20 cellular contexts compared by ENCODE assay signal in genomic region chr1:49686107-49686506, GRCh38.
DNase-seq lines count a peak whose midpoint lies in the region; ATAC-seq and TF ChIP-seq lines count a peak whose summit lies in the region.
"Had no signal": no experiment of that assay in that cellular context is flagged by ENCODE, and none has a peak within 500 bp of the region (broad histone marks: within the 10 kb centered on the region; RNA-seq: fewer than 3 reads in every experiment).

No MANE protein-coding gene starts in this region.

- H3K27me3 ChIP-seq in BE2C (no peaks in the 10 kb centered on the region), mesendoderm (ENCODE audit: insufficient read depth, low read length, poor library complexity) (no peaks in the 10 kb centered on the region), esophagus squamous epithelium (no peaks in the 10 kb centered on the region)

- H3K4ac ChIP-seq in mesendoderm (ENCODE audit: low read depth, low read length) = no peak overlapping the region

- no peaks in the 10 kb centered on the region for H3K79me1 ChIP-seq in mesendoderm (ENCODE audit: low read length)

- no peak overlapping the region for H3K4me2 ChIP-seq in mesendoderm (ENCODE audit: low read length)
- H3K4me2 ChIP-seq: PC-9 had no signal

- no peak overlapping the region for H3K18ac ChIP-seq in mesendoderm (ENCODE audit: low read length)

- no peak overlapping the region for H2BK15ac ChIP-seq in mesendoderm (replicated peaks; ENCODE audit: low read depth)

- no CpG with 5 or more reads among the region's 3 CpGs for WGBS in mesendoderm (ENCODE audit: extremely low coverage, insufficient coverage, low lambda C conversion rate)
- WGBS in esophagus squamous epithelium, 2 donors = 33 to 61% methylated on average over 3 of the region's 3 CpGs

- H3K9me3 ChIP-seq in BE2C (no peaks in the 10 kb centered on the region), esophagus squamous epithelium (no peaks in the 10 kb centered on the region)
- H3K9me3 ChIP-seq: HAP-1 had no signal

- H2BK120ac ChIP-seq in mesendoderm (ENCODE audit: low read depth, low read length) = no peak overlapping the region

- DNase-seq in NCI-H1417 (lab: John Stamatoyannopoulos, UW) (peak in 2 of 3 experiments; percentile 11 to 49), NCI-H1417 treated with DMSO at 0.1 percent for 48 hours (lab: John Stamatoyannopoulos, UW) (no peak), BE2C (peak; percentile 78), NCI-H69 (lab: John Stamatoyannopoulos, UW) (peak; percentile 71), mesendoderm (peak; percentile 0), esophagus squamous epithelium (lab: John Stamatoyannopoulos, UW) (no peak)
- DNase-seq: 8988T, DMS 273 treated with DMSO at 0.1 percent for 48 hours, GF-D8, GM23248, Karpas-422, MM.1S, NCI-H1092 treated with DMSO at 0.1 percent for 48 hours, NCI-H187, NCI-H510A, PC-9 had no signal

- H3K79me2 ChIP-seq in mesendoderm (ENCODE audit: control insufficient read depth, insufficient read depth, low read length) = no peaks in the 10 kb centered on the region

- TF ChIP-seq POLR2A in esophagus squamous epithelium (IDR thresholded peaks at IDR 0.05) = no peak

- H3K4me1 ChIP-seq in BE2C (no peaks in the 10 kb centered on the region), mesendoderm (ENCODE audit: control insufficient read depth, low read depth, low read length) (no peaks in the 10 kb centered on the region), esophagus squamous epithelium (no peaks in the 10 kb centered on the region)
- H3K4me1 ChIP-seq: HAP-1 had no signal

- H4K5ac ChIP-seq in mesendoderm (ENCODE audit: low read length) = no peak overlapping the region

- no peak overlapping the region for H3K9ac ChIP-seq in mesendoderm (ENCODE audit: low read length)
- H3K9ac ChIP-seq: GM23248 had no signal

- ATAC-seq in HG03460 (IDR thresholded peaks at IDR 0.05; ENCODE audit: unreplicated experiment) (no peak), esophagus mucosa (no peak)

- H2AK5ac ChIP-seq in mesendoderm (ENCODE audit: low read length) = no peak overlapping the region

- no peak overlapping the region for H3K23ac ChIP-seq in mesendoderm (ENCODE audit: low read length)

- no peak overlapping the region for H3K4me3 ChIP-seq in BE2C (ENCODE audit: low read depth, low read length)
- no peak overlapping the region for H3K4me3 ChIP-seq in mesendoderm (ENCODE audit: low read length)
- no peak overlapping the region for H3K4me3 ChIP-seq in esophagus squamous epithelium
- H3K4me3 ChIP-seq: GM23248, HAP-1, PC-9 had no signal

- TF ChIP-seq CTCF in BE2C (IDR thresholded peaks at IDR 0.05; ENCODE audit: low read depth, low read length) (no peak), esophagus squamous epithelium (IDR thresholded peaks at IDR 0.05) (no peak)

- no peak overlapping the region for H3K56ac ChIP-seq in mesendoderm (ENCODE audit: low read length)

- H4K8ac ChIP-seq in mesendoderm (ENCODE audit: low read depth, low read length) = no peak overlapping the region

- H2BK5ac ChIP-seq in mesendoderm (ENCODE audit: low read length) = no peak overlapping the region

- intact Hi-C loops in esophagus squamous epithelium (cut with DNase I) = no loop called here

- H3K27ac ChIP-seq in mesendoderm (ENCODE audit: low read depth, low read length) = no peak overlapping the region
- H3K27ac ChIP-seq in esophagus squamous epithelium = no peak overlapping the region
- H3K27ac ChIP-seq: GM23248, PC-9, RWPE1 had no signal

- H3K36me3 ChIP-seq in BE2C = no peaks in the 10 kb centered on the region
- H3K36me3 ChIP-seq in mesendoderm (ENCODE audit: control insufficient read depth, insufficient read depth, low read length) = no peaks in the 10 kb centered on the region
- no peaks in the 10 kb centered on the region for H3K36me3 ChIP-seq in esophagus squamous epithelium
- H3K36me3 ChIP-seq: HAP-1 had no signal

Comparison
In these comparisons a context has a peak if more than half of its experiments do, and no peak if none do; other contexts are left out.
1. DNase-seq: peak in NCI-H1417 (2 of 3), BE2C (single experiment), NCI-H69 (single experiment) and mesendoderm (single experiment); none in NCI-H1417 treated with DMSO at 0.1 percent for 48 hours (single experiment) and esophagus squamous epithelium (single experiment).